8 cellular contexts compared by ENCODE assay signal in the genomic region with DNA sequence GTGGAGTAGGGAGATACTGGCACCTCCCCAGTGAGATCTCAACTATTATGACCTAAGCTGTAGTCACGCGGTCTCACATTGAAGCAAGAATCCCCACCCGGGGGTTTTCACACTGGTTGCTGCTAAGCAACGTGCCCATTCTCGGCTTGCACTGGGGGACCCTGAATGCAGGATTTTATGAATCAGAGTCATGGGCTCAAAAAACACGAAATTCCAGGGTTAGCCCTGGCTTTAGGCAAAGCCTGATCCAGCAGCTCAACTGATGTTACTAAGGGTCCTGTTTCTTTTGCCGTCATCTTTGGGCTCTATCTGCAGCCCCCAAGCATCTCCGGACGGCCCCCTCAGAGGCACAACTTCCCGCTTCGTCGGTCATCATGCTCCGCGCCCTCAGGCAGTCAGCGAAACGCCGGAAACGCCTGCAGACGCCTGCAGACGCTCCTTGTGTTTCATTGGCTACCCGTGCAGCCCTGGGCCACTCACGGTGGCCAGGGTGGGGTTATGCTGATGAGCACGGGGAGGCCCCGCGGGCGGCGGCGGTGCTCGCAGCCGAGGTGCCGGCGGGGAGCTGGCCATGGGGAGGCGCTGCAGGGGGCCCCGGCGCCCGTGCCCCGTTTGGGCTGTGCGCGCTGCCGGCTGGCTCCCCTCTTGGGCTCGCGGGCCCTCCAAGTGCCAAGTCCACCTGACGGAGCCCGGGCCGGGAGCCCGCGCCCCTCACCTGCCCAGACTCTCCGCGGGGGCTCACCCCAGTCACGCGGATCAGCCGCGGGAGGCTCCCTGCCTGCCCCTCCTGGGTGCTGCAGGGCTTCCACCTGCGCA. TPM values are rescaled to one million over a fixed set of nuclear protein-coding genes. Genes with fewer than 3 reads are reported as not detected.
DNase-seq lines count a peak whose midpoint lies in the region; ATAC-seq lines count a peak whose summit lies in the region.

No MANE protein-coding gene starts in this region.

- peak overlapping the region; percentile 76 to 88 (median 85) for H3K4me3 Mint-ChIP-seq in CD4-positive, alpha-beta memory T cell

- no peaks in the 10 kb centered on the region for H3K27me3 ChIP-seq in CD4-positive, alpha-beta memory T cell (ENCODE audit: insufficient read depth, low read length)
- no peaks in the 10 kb centered on the region for H3K27me3 ChIP-seq in endocrine pancreas (ENCODE audit: control insufficient read depth, insufficient read depth, low read length)

- no peaks in the 10 kb centered on the region for H3K36me3 Mint-ChIP-seq in CD4-positive, alpha-beta memory T cell

- peak overlapping the region; percentile 55 for H3K27ac ChIP-seq in CD4-positive, alpha-beta memory T cell (ENCODE audit: low read depth, low read length)

- POLR2A ChIA-PET in CD4-positive, alpha-beta memory T cell (lab: Charles Lee; ENCODE audit: partially characterized antibody), result interaction anchor here (0.6 to 4.3 kb wide), 27 partner anchors 10 to 903 kb away, joined by 3 to 150 read pairs (median 5); a partner anchor contains a TSS

- CTCF ChIA-PET in CD4-positive, alpha-beta memory T cell (lab: Charles Lee; ENCODE audit: partially characterized antibody), result interaction anchor here (0.8 to 5.0 kb wide), 24 partner anchors 8 to 289 kb away, joined by 3 to 123 read pairs (median 8); a partner anchor contains a TSS

- ATAC-seq in GM19397 (IDR thresholded peaks at IDR 0.05; ENCODE audit: unreplicated experiment) (peak; percentile 99), HG03565 (IDR thresholded peaks at IDR 0.05; ENCODE audit: unreplicated experiment) (peak; percentile 97)

- H3K9me3 ChIP-seq in CD4-positive, alpha-beta memory T cell (ENCODE audit: control insufficient read depth in 1 of 2, low read length in 2 of 2), result no peaks in the 10 kb centered on the region
- no peaks in the 10 kb centered on the region for H3K9me3 ChIP-seq in endocrine pancreas (ENCODE audit: control insufficient read depth, low read length)

- DNase-seq in CD4-positive, alpha-beta memory T cell, result peak; percentile 91 to 95 (median 94)
- DNase-seq in NCI-H82 treated with DMSO at 0.1 percent for 48 hours (lab: John Stamatoyannopoulos, UW; ENCODE audit: unreplicated experiment), result peak; percentile 71
- DNase-seq in activated CD8-positive, alpha-beta memory T cell treated with anti-CD3 and anti-CD28 coated beads for 24 hours, result peak; percentile 92
- peak; percentile 95 for DNase-seq in mesenteric fat pad (ENCODE audit: low spot score)
- peak; percentile 75 for DNase-seq in stimulated activated CD8-positive, alpha-beta memory T cell treated with anti-CD3 and anti-CD28 coated beads, Interleukin-15, amount 100 ng/mL, for 1 hour (ENCODE audit: low read depth)

- H3K36me3 ChIP-seq in CD4-positive, alpha-beta memory T cell (ENCODE audit: insufficient read depth, low read length), result no peaks in the 10 kb centered on the region
- no peaks in the 10 kb centered on the region for H3K36me3 ChIP-seq in endocrine pancreas (ENCODE audit: control insufficient read depth, insufficient read depth, low read length)

- peak overlapping the region; percentile 91 to 97 (median 97) for H3K27ac Mint-ChIP-seq in CD4-positive, alpha-beta memory T cell

- H3K27me3 Mint-ChIP-seq in CD4-positive, alpha-beta memory T cell, result no peaks in the 10 kb centered on the region

- peak overlapping the region; percentile 63 for H3K9ac ChIP-seq in endocrine pancreas (ENCODE audit: control insufficient read depth, insufficient read depth, low read length)

- intact Hi-C loops in CD4-positive, alpha-beta memory T cell (cut with micrococcal nuclease), result loop anchor here (1.0 to 5.0 kb wide), 9 partner anchors 11 to 251 kb away; a partner anchor contains a TSS

- peaks cover 16% of the 10 kb centered on the region for H3K4me1 ChIP-seq in CD4-positive, alpha-beta memory T cell (ENCODE audit: insufficient read depth, low read length)
- H3K4me1 ChIP-seq in endocrine pancreas (ENCODE audit: control insufficient read depth, insufficient read depth, low read length), result no peaks in the 10 kb centered on the region

- H3K4me1 Mint-ChIP-seq in CD4-positive, alpha-beta memory T cell, result peaks cover 10 to 25% (median 16%) of the 10 kb centered on the region in 4 donors

- peak overlapping the region; percentile 42 to 57 for H3K4me3 ChIP-seq in CD4-positive, alpha-beta memory T cell (ENCODE audit: low read length in 2 of 2)
- H3K4me3 ChIP-seq in endocrine pancreas (ENCODE audit: control insufficient read depth, insufficient read depth, low read length), result peak overlapping the region; percentile 32

- H3K9me3 Mint-ChIP-seq in CD4-positive, alpha-beta memory T cell, result no peaks in the 10 kb centered on the region

RNA-seq across cellular contexts. Expression of a gene that starts 25.8 kb away (rescaled TPM):
- total RNA-seq in CD4-positive, alpha-beta memory T cell, result not detected
- not detected for polyA plus RNA-seq in CD4-positive, alpha-beta memory T cell
- 1.8 TPM for total RNA-seq in mesenteric fat pad

RNA-seq across cellular contexts. Expression of a gene that starts 33.1 kb away (rescaled TPM):
- total RNA-seq in CD4-positive, alpha-beta memory T cell, result under 1 TPM in 1 of 2 experiments, not detected in 1; 0.38 TPM
- polyA plus RNA-seq in CD4-positive, alpha-beta memory T cell, result under 1 TPM in 1 of 2 donors, not detected in 1; 0.47 TPM
- total RNA-seq in mesenteric fat pad, result 0.64 TPM

RNA-seq across cellular contexts. Expression of a gene that starts 33.6 kb away (rescaled TPM):
- not detected for total RNA-seq in CD4-positive, alpha-beta memory T cell
- polyA plus RNA-seq in CD4-positive, alpha-beta memory T cell, result not detected
- total RNA-seq in mesenteric fat pad, result not detected

Comparison
In these comparisons a context has a peak if more than half of its experiments do, and no peak if none do; other contexts are left out.
1. Peak in every context shown above with its lines: DNase-seq, ATAC-seq, H3K4me3 ChIP-seq and H3K27ac ChIP-seq.